In genomic region chr9:128190516-128191405, GRCh38 we compare ENCODE assay signal across 6 cellular contexts. TPM values are rescaled to one million over a fixed set of nuclear protein-coding genes. Genes with fewer than 3 reads are reported as not detected.
DNase-seq lines count a peak whose midpoint lies in the region; ATAC-seq and TF ChIP-seq lines count a peak whose summit lies in the region.

No MANE protein-coding gene starts in this region.

- TF ChIP-seq CTCF in Caco-2 (IDR thresholded peaks at IDR 0.05; ENCODE audit: insufficient read depth in 1 of 2, low read depth in 1 of 2, low read length in 1 of 2, severe bottlenecking in 1 of 2, unreplicated experiment in 1 of 2) (no peak), chondrocyte (IDR thresholded peaks at IDR 0.05) (no peak), omental fat pad (IDR thresholded peaks at IDR 0.05) (no peak)

- H3K36me3 Mint-ChIP-seq in Caco-2 (ENCODE audit: insufficient read depth, unreplicated experiment) (peaks cover 46% of the 10 kb centered on the region), chondrocyte (ENCODE audit: low read depth) (peaks cover 12% of the 10 kb centered on the region)

- H3K27ac Mint-ChIP-seq in Caco-2 (ENCODE audit: unreplicated experiment) (peak overlapping the region; percentile 96), chondrocyte (ENCODE audit: unreplicated experiment) (peak overlapping the region; percentile 93)

- H3K27me3 ChIP-seq in Caco-2 (replicated peaks; ENCODE audit: control insufficient read depth, insufficient read depth, low read length): no peaks in the 10 kb centered on the region

- ATAC-seq in HG03139 (IDR thresholded peaks at IDR 0.05; ENCODE audit: unreplicated experiment): peak; percentile 35
- peak; percentile 14 for ATAC-seq in omental fat pad (ENCODE audit: low FRiP score)
- no peak for ATAC-seq in HG02623 (IDR thresholded peaks at IDR 0.05; ENCODE audit: unreplicated experiment)

- CTCF ChIA-PET in Caco-2 (lab: Charles Lee): interaction anchor here (0.6 to 1.4 kb wide), 5 partner anchors 28 to 254 kb away, joined by 3 to 5 read pairs (median 3); partner anchors contain the start of genes GOLGA2 and SWI5

- H3K4me1 Mint-ChIP-seq in Caco-2 (ENCODE audit: low read depth, unreplicated experiment) (peaks cover 8% of the 10 kb centered on the region), chondrocyte (ENCODE audit: low read depth) (peaks cover 29% of the 10 kb centered on the region)

- POLR2A ChIA-PET in Caco-2 (lab: Charles Lee): interaction anchor here (0.6 to 1.6 kb wide), 4 partner anchors 21 to 256 kb away, joined by 3 to 5 read pairs (median 4); partner anchors contain the start of gene BBLN

- peak overlapping the region; percentile 98 for H3K4me3 ChIP-seq in Caco-2 (ENCODE audit: low read depth, low read length)

- intact Hi-C loops in Caco-2 (cut with micrococcal nuclease; ENCODE audit: unreplicated experiment): loop anchor here (5.0 to 10.0 kb wide), 2 partner anchors 63 to 154 kb away; partner anchors contain the start of genes PTGES2 and SLC27A4

- no peaks in the 10 kb centered on the region for H3K9me3 ChIP-seq in Caco-2

- H3K9me3 Mint-ChIP-seq in Caco-2 (ENCODE audit: unreplicated experiment): no peaks in the 10 kb centered on the region
- H3K9me3 Mint-ChIP-seq in chondrocyte (ENCODE audit: low read depth): no peaks in the 10 kb centered on the region

- H3K4me1 ChIP-seq in Caco-2: 0 out of 2 replicates have a peak, but pooled peaks cover 7% of the 10 kb centered on the region

- BruUV-seq in Caco-2 (replicated peaks; lab: Mats Ljungman, UMichigan): TSS peak; percentile 26

- no peak for DNase-seq in Caco-2
- no peak for DNase-seq in chondrocyte (ENCODE audit: low spot score)
- DNase-seq in omental fat pad (ENCODE audit: low spot score): no peak
- no peak for DNase-seq in activated gamma-delta T cell treated with Interleukin-2 at 50 U/mL for 16 hours

- H3K4me3 Mint-ChIP-seq in Caco-2 (ENCODE audit: unreplicated experiment): peak overlapping the region; percentile 89
- H3K4me3 Mint-ChIP-seq in chondrocyte (ENCODE audit: unreplicated experiment): peak overlapping the region; percentile 100

- H3K36me3 ChIP-seq in Caco-2 (ENCODE audit: control insufficient read depth, insufficient read depth, low read length): peaks cover 3% of the 10 kb centered on the region

- H3K27me3 Mint-ChIP-seq in Caco-2 (ENCODE audit: insufficient read depth, unreplicated experiment): no peaks in the 10 kb centered on the region
- H3K27me3 Mint-ChIP-seq in chondrocyte (ENCODE audit: low read depth): no peaks in the 10 kb centered on the region

RNA-seq across cellular contexts. Expression of gene CIZ1, which starts 0.6 kb away (rescaled TPM):
- 154 and 187 TPM in 2 replicates for total RNA-seq in Caco-2 (2022)
- total RNA-seq in chondrocyte: 130 to 147 TPM (median 140 TPM) in 3 replicates
- 10 to 100 TPM; 40.1 to 70.1 (median 52.5) TPM for total RNA-seq in omental fat pad

RNA-seq across cellular contexts. Expression of gene DNM1, which starts 12.4 kb away (rescaled TPM):
- total RNA-seq in Caco-2 (2022) (3.9 and 5.2 TPM in 2 replicates), chondrocyte (87.0 to 127 TPM (median 91.9 TPM) in 3 replicates), omental fat pad (10 to 100 TPM in 3 of 4 donors, 1 to 10 TPM in 1; 4.0 to 60.5 (median 20.0) TPM)

RNA-seq across cellular contexts. Expression of gene BBLN, which starts 30.7 kb away (rescaled TPM):
- total RNA-seq in Caco-2 (2022) (34.2 and 36.5 TPM in 2 replicates), chondrocyte (78.8 to 85.3 TPM (median 80.2 TPM) in 3 replicates), omental fat pad (100 to 1,000 TPM; 117 to 174 (median 138) TPM)

RNA-seq across cellular contexts. Expression of gene LCN2, which starts 41.5 kb away (rescaled TPM):
- not detected in 2 replicates for total RNA-seq in Caco-2 (2022)
- not detected in 3 replicates for total RNA-seq in chondrocyte
- 1 to 10 TPM in 2 of 4 donors, not detected in 2; 1.7 TPM for total RNA-seq in omental fat pad
